ENCODE assay signal across 1 cellular context in genomic region chr4:120920666-120921065, GRCh38.
TF ChIP-seq lines count a peak whose summit lies in the region.

No MANE protein-coding gene starts in this region.

TF ChIP-seq in H1, 55 proteins besides CTCF, POLR2A, EP300 and RAD21:
- TF ChIP-seq SIX5 (IDR thresholded peaks at IDR 0.05; ENCODE audit: low read depth, low read length) (no peak), KDM1A (IDR thresholded peaks at IDR 0.05; ENCODE audit: borderline replicate concordance, low read length) (no peak), YY1 (IDR thresholded peaks at IDR 0.05; ENCODE audit: low read depth, low read length) (no peak), FOSL1 (IDR thresholded peaks at IDR 0.05; ENCODE audit: insufficient read depth, low read depth, low read length) (no peak), TAF7 (optimal IDR thresholded peaks at IDR 0.05; ENCODE audit: borderline replicate concordance, low read depth, low read length) (no peak), RNF2 (IDR thresholded peaks at IDR 0.05; ENCODE audit: borderline replicate concordance, low read depth, low read length, missing control alignments, poor library complexity, severe bottlenecking) (no peak), CBX5 (IDR thresholded peaks at IDR 0.05; ENCODE audit: low read depth, low read length) (no peak)
